2 cellular contexts compared by ENCODE assay signal in the genomic region with DNA sequence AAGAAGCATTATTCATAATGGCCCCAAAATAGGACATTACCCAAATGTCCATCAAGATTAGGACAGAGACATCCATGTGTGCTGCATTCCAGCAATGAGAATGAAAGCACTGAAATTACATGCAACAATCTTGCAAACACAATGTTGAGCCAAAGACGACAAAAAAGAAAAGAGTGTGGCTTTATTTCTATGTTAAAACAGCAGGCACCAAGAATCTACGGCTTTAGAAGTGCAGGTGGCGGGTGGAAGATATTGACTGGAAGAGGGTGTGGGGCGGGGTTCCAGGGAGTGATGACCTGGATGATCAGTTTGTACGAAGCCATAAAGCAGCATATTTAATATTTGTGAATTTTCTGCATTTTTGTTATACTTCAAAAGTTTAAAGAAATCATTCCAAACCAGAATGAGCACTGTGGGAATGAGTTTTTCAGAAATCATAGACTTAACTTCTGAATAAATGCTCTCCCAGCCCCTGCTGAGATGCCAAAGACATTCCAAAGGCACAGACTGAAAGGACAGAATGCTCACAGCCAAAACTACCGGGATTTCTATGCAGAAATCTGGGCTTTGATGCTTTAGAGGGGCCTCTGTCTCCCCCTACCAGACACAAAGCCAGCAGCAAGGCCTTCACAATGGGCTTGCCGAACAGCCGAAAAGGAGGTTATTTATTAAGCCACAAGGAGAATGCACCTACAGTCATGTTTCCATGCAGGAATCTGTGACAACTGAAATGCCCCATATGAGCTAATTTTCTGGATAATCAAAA.
TF ChIP-seq lines count a peak whose summit lies in the region.

No MANE protein-coding gene starts in this region.

TF ChIP-seq in GM23338, 12 proteins besides CTCF, POLR2A, EP300 and RAD21:
- TF ChIP-seq NANOG (IDR thresholded peaks at IDR 0.05; ENCODE audit: borderline replicate concordance), result peak; percentile 67
- TF ChIP-seq, protein P1, sequence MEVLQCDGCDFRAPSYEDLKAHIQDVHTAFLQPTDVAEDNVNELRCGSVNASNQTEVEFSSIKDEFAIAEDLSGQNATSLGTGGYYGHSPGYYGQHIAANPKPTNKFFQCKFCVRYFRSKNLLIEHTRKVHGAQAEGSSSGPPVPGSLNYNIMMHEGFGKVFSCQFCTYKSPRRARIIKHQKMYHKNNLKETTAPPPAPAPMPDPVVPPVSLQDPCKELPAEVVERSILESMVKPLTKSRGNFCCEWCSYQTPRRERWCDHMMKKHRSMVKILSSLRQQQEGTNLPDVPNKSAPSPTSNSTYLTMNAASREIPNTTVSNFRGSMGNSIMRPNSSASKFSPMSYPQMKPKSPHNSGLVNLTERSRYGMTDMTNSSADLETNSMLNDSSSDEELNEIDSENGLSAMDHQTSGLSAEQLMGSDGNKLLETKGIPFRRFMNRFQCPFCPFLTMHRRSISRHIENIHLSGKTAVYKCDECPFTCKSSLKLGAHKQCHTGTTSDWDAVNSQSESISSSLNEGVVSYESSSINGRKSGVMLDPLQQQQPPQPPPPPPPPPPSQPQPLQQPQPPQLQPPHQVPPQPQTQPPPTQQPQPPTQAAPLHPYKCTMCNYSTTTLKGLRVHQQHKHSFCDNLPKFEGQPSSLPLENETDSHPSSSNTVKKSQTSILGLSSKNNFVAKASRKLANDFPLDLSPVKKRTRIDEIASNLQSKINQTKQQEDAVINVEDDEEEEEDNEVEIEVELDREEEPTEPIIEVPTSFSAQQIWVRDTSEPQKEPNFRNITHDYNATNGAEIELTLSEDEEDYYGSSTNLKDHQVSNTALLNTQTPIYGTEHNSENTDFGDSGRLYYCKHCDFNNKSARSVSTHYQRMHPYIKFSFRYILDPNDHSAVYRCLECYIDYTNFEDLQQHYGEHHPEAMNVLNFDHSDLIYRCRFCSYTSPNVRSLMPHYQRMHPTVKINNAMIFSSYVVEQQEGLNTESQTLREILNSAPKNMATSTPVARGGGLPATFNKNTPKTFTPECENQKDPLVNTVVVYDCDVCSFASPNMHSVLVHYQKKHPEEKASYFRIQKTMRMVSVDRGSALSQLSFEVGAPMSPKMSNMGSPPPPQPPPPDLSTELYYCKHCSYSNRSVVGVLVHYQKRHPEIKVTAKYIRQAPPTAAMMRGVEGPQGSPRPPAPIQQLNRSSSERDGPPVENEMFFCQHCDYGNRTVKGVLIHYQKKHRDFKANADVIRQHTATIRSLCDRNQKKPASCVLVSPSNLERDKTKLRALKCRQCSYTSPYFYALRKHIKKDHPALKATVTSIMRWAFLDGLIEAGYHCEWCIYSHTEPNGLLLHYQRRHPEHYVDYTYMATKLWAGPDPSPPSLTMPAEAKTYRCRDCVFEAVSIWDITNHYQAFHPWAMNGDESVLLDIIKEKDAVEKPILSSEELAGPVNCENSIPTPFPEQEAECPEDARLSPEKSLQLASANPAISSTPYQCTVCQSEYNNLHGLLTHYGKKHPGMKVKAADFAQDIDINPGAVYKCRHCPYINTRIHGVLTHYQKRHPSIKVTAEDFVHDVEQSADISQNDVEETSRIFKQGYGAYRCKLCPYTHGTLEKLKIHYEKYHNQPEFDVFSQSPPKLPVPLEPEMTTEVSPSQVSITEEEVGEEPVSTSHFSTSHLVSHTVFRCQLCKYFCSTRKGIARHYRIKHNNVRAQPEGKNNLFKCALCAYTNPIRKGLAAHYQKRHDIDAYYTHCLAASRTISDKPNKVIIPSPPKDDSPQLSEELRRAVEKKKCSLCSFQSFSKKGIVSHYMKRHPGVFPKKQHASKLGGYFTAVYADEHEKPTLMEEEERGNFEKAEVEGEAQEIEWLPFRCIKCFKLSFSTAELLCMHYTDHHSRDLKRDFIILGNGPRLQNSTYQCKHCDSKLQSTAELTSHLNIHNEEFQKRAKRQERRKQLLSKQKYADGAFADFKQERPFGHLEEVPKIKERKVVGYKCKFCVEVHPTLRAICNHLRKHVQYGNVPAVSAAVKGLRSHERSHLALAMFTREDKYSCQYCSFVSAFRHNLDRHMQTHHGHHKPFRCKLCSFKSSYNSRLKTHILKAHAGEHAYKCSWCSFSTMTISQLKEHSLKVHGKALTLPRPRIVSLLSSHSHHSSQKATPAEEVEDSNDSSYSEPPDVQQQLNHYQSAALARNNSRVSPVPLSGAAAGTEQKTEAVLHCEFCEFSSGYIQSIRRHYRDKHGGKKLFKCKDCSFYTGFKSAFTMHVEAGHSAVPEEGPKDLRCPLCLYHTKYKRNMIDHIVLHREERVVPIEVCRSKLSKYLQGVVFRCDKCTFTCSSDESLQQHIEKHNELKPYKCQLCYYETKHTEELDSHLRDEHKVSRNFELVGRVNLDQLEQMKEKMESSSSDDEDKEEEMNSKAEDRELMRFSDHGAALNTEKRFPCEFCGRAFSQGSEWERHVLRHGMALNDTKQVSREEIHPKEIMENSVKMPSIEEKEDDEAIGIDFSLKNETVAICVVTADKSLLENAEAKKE (CRISPR knock-in tag; IDR thresholded peaks at IDR 0.05), result peak; percentile 26; the same call in 1 of the 2 replicates
- TF ChIP-seq ZNF114 (CRISPR knock-in tag; IDR thresholded peaks at IDR 0.05), result no peak

TF ChIP-seq in K562, 482 proteins besides CTCF, POLR2A, EP300 and RAD21:
- TF ChIP-seq FOS (IDR thresholded peaks at IDR 0.05; ENCODE audit: extremely low read depth, insufficient read length) (no peak), PML (IDR thresholded peaks at IDR 0.05; ENCODE audit: low read length) (no peak), GATAD2B (IDR thresholded peaks at IDR 0.05; ENCODE audit: borderline replicate concordance) (no peak), KAT2B (IDR thresholded peaks at IDR 0.05; ENCODE audit: low read depth, low read length) (no peak), MEIS2 (IDR thresholded peaks at IDR 0.05; ENCODE audit: partially characterized antibody) (no peak), POU5F1 (IDR thresholded peaks at IDR 0.05; ENCODE audit: borderline replicate concordance, low read depth, low read length, partially characterized antibody) (no peak)
- TF ChIP-seq, protein P2, sequence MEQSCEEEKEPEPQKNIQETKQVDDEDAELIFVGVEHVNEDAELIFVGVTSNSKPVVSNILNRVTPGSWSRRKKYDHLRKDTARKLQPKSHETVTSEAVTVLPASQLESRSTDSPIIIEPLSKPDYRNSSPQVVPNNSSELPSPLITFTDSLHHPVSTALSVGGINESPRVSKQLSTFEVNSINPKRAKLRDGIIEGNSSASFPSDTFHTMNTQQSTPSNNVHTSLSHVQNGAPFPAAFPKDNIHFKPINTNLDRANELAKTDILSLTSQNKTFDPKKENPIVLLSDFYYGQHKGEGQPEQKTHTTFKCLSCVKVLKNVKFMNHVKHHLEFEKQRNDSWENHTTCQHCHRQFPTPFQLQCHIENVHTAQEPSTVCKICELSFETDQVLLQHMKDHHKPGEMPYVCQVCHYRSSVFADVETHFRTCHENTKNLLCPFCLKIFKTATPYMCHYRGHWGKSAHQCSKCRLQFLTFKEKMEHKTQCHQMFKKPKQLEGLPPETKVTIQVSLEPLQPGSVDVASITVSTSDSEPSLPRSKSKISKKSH (CRISPR knock-in tag; IDR thresholded peaks at IDR 0.05), result no peak
